21 cellular contexts compared by ENCODE assay signal in the genomic region with DNA sequence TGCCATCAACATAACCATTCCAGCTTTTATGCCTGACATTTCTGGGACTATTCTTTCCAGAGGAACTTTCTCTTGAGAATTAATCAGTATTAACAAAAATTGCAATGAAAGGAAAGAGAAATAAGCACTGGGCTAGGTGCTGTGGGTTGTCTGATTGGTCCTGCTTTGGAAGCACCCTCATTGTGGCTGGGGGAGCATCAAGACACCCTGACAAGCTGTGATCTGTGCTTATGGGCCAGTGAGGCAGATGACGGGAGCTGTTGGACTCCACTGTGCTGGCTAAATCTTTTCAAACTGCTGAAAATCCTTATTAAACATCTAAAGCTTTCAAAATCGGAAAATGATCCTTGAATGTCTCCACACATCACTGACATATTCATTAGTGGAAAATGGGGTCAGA. TPM values are rescaled to one million over a fixed set of nuclear protein-coding genes. Genes with fewer than 3 reads are reported as not detected.
DNase-seq lines count a peak whose midpoint lies in the region; ATAC-seq and TF ChIP-seq lines count a peak whose summit lies in the region.
"Had no signal": no experiment of that assay in that cellular context is flagged by ENCODE, and none has a peak within 500 bp of the region (broad histone marks: within the 10 kb centered on the region; RNA-seq: fewer than 3 reads in every experiment).

No MANE protein-coding gene starts in this region.

- no peaks in the 10 kb centered on the region for H3K9me3 ChIP-seq in Caco-2
- H3K9me3 ChIP-seq: SJSA1 had no signal

- intact Hi-C loops in natural killer cell (cut with micrococcal nuclease) (loop anchor here (2.0 to 10.0 kb wide), 5 partner anchors 41 to 261 kb away; no protein-coding TSS in a partner anchor), Caco-2 (cut with micrococcal nuclease; ENCODE audit: unreplicated experiment) (no loop called here)

- H3K36me3 ChIP-seq in Caco-2 (ENCODE audit: control insufficient read depth, insufficient read depth, low read length): no peaks in the 10 kb centered on the region
- H3K36me3 ChIP-seq: SJSA1, tibial nerve had no signal

- H3K4me1 Mint-ChIP-seq in activated CD8-positive, alpha-beta memory T cell treated with anti-CD3 and anti-CD28 coated beads, Interleukin-2, amount 10 ng/mL, durations not matched to agents 7 days and 5 days: peaks cover 85% of the 10 kb centered on the region
- peaks cover 85% of the 10 kb centered on the region for H3K4me1 Mint-ChIP-seq in activated CD4-positive, alpha-beta memory T cell treated with anti-CD3 and anti-CD28 coated beads, Interleukin-2, amount 10 ng/mL, durations not matched to agents 7 days and 5 days
- H3K4me1 Mint-ChIP-seq in natural killer cell (peaks cover 67 to 81% of the 10 kb centered on the region in 2 donors), Caco-2 (ENCODE audit: low read depth, unreplicated experiment) (peaks cover 6% of the 10 kb centered on the region)
- H3K4me1 Mint-ChIP-seq: endodermal cell had no signal

- no peaks in the 10 kb centered on the region for H3K27me3 ChIP-seq in Caco-2 (replicated peaks; ENCODE audit: control insufficient read depth, insufficient read depth, low read length)
- H3K27me3 ChIP-seq: SJSA1 had no signal

- H3K4me1 ChIP-seq in Caco-2: no peaks in the 10 kb centered on the region
- H3K4me1 ChIP-seq: SJSA1 had no signal

- TF ChIP-seq CTCF in natural killer cell (IDR thresholded peaks at IDR 0.05) (no peak), Caco-2 (IDR thresholded peaks at IDR 0.05; ENCODE audit: insufficient read depth in 1 of 2, low read depth in 1 of 2, low read length in 1 of 2, severe bottlenecking in 1 of 2, unreplicated experiment in 1 of 2) (no peak)

- H3K27me3 Mint-ChIP-seq in activated CD8-positive, alpha-beta memory T cell treated with anti-CD3 and anti-CD28 coated beads, Interleukin-2, amount 10 ng/mL, durations not matched to agents 7 days and 5 days: no peaks in the 10 kb centered on the region
- no peaks in the 10 kb centered on the region for H3K27me3 Mint-ChIP-seq in activated CD4-positive, alpha-beta memory T cell treated with anti-CD3 and anti-CD28 coated beads, Interleukin-2, amount 10 ng/mL, durations not matched to agents 7 days and 5 days
- H3K27me3 Mint-ChIP-seq in natural killer cell (ENCODE audit: low read depth in 2 of 2): peaks cover 47 to 59% of the 10 kb centered on the region in 2 donors
- H3K27me3 Mint-ChIP-seq in Caco-2 (ENCODE audit: insufficient read depth, unreplicated experiment): peaks cover 13% of the 10 kb centered on the region

- H3K9me3 Mint-ChIP-seq in activated CD8-positive, alpha-beta memory T cell treated with anti-CD3 and anti-CD28 coated beads, Interleukin-2, amount 10 ng/mL, durations not matched to agents 7 days and 5 days (ENCODE audit: low read depth): peaks cover 5% of the 10 kb centered on the region
- H3K9me3 Mint-ChIP-seq in activated CD4-positive, alpha-beta memory T cell treated with anti-CD3 and anti-CD28 coated beads, Interleukin-2, amount 10 ng/mL, durations not matched to agents 7 days and 5 days: peaks cover 8% of the 10 kb centered on the region
- no peaks in the 10 kb centered on the region for H3K9me3 Mint-ChIP-seq in natural killer cell
- H3K9me3 Mint-ChIP-seq in Caco-2 (ENCODE audit: unreplicated experiment): no peaks in the 10 kb centered on the region
- H3K9me3 Mint-ChIP-seq: endodermal cell had no signal

- no peak for ATAC-seq in activated CD8-positive, alpha-beta memory T cell treated with anti-CD3 and anti-CD28 coated beads, Interleukin-2, amount 10 ng/mL, durations not matched to agents 7 days and 5 days
- ATAC-seq in GM19463 (IDR thresholded peaks at IDR 0.05; ENCODE audit: unreplicated experiment) (peak; percentile 10), natural killer cell (peak in 1 of 3 donors; percentile 3), HG02571 (IDR thresholded peaks at IDR 0.05; ENCODE audit: unreplicated experiment) (no peak)
- ATAC-seq: right cardiac atrium had no signal

- BruUV-seq in Caco-2 (replicated peaks; lab: Mats Ljungman, UMichigan): no TSS peak

- peaks cover 82% of the 10 kb centered on the region for H3K36me3 Mint-ChIP-seq in activated CD8-positive, alpha-beta memory T cell treated with anti-CD3 and anti-CD28 coated beads, Interleukin-2, amount 10 ng/mL, durations not matched to agents 7 days and 5 days
- H3K36me3 Mint-ChIP-seq in activated CD4-positive, alpha-beta memory T cell treated with anti-CD3 and anti-CD28 coated beads, Interleukin-2, amount 10 ng/mL, durations not matched to agents 7 days and 5 days (ENCODE audit: low read depth): peaks cover 89% of the 10 kb centered on the region
- H3K36me3 Mint-ChIP-seq in natural killer cell (no peaks in the 10 kb centered on the region), Caco-2 (ENCODE audit: insufficient read depth, unreplicated experiment) (no peaks in the 10 kb centered on the region)

- peak overlapping the region; percentile 93 for H3K27ac Mint-ChIP-seq in activated CD8-positive, alpha-beta memory T cell treated with anti-CD3 and anti-CD28 coated beads, Interleukin-2, amount 10 ng/mL, durations not matched to agents 7 days and 5 days
- H3K27ac Mint-ChIP-seq in activated CD4-positive, alpha-beta memory T cell treated with anti-CD3 and anti-CD28 coated beads, Interleukin-2, amount 10 ng/mL, durations not matched to agents 7 days and 5 days: peak overlapping the region; percentile 85
- peak overlapping the region; percentile 68 to 76 for H3K27ac Mint-ChIP-seq in natural killer cell
- H3K27ac Mint-ChIP-seq in Caco-2 (ENCODE audit: unreplicated experiment): no peak overlapping the region
- H3K27ac Mint-ChIP-seq: endodermal cell had no signal

- POLR2A ChIA-PET in activated CD4-positive, alpha-beta memory T cell treated with anti-CD3 and anti-CD28 coated beads, Interleukin-2, amount 10 ng/mL, durations not matched to agents 7 days and 5 days (lab: Charles Lee): interaction anchor here (0.8 to 19.4 kb wide), 14 partner anchors 8 to 231 kb away, joined by 3 to 431 read pairs (median 7); partner anchors contain the start of gene UBASH3A
- POLR2A ChIA-PET in Caco-2 (lab: Charles Lee): no interaction called here

- no peak overlapping the region for H3K4me3 ChIP-seq in Caco-2 (ENCODE audit: low read depth, low read length)
- H3K4me3 ChIP-seq: lung, SJSA1, tibial nerve had no signal

- no peak for DNase-seq in activated CD8-positive, alpha-beta memory T cell treated with anti-CD3 and anti-CD28 coated beads, Interleukin-2, amount 10 ng/mL, durations not matched to agents 7 days and 5 days
- no peak for DNase-seq in activated CD8-positive, alpha-beta memory T cell treated with anti-CD3 and anti-CD28 coated beads for 24 hours
- DNase-seq in activated CD4-positive, alpha-beta memory T cell treated with anti-CD3 and anti-CD28 coated beads, Interleukin-2, amount 10 ng/mL, durations not matched to agents 7 days and 5 days: no peak
- no peak for DNase-seq in natural killer cell
- no peak for DNase-seq in hippocampal formation (lab: John Stamatoyannopoulos, UW)
- DNase-seq in Caco-2: no peak
- DNase-seq: aorta, EL, endodermal cell, HCEC 1CT, NCI-H1092, NCI-H2107, NCI-H526 treated with DMSO at 0.1 percent for 48 hours, right cardiac atrium had no signal

- CTCF ChIA-PET in activated CD8-positive, alpha-beta memory T cell treated with anti-CD3 and anti-CD28 coated beads, Interleukin-2, amount 10 ng/mL, durations not matched to agents 7 days and 5 days (lab: Charles Lee): interaction anchor here (1.2 to 8.0 kb wide), 7 partner anchors 9 to 42 kb away, joined by 3 to 41 read pairs (median 6); partner anchors contain the start of gene UBASH3A
- CTCF ChIA-PET in activated CD4-positive, alpha-beta memory T cell treated with anti-CD3 and anti-CD28 coated beads, Interleukin-2, amount 10 ng/mL, durations not matched to agents 7 days and 5 days (lab: Charles Lee): interaction anchor here (0.6 to 5.6 kb wide), 5 partner anchors 19 to 230 kb away, joined by 3 to 51 read pairs (median 5); partner anchors contain the start of gene UBASH3A
- CTCF ChIA-PET in Caco-2 (lab: Charles Lee): interaction anchor here (0.7 kb wide), 1 partner anchor 241 kb away, joined by 3 read pairs; no protein-coding TSS in a partner anchor

- H3K4me3 Mint-ChIP-seq in activated CD8-positive, alpha-beta memory T cell treated with anti-CD3 and anti-CD28 coated beads, Interleukin-2, amount 10 ng/mL, durations not matched to agents 7 days and 5 days: peak overlapping the region; percentile 52
- H3K4me3 Mint-ChIP-seq in activated CD4-positive, alpha-beta memory T cell treated with anti-CD3 and anti-CD28 coated beads, Interleukin-2, amount 10 ng/mL, durations not matched to agents 7 days and 5 days: peak overlapping the region; percentile 57
- H3K4me3 Mint-ChIP-seq in natural killer cell: peak overlapping the region; percentile 83
- no peak overlapping the region for H3K4me3 Mint-ChIP-seq in Caco-2 (ENCODE audit: unreplicated experiment)
- H3K4me3 Mint-ChIP-seq: endodermal cell had no signal

RNA-seq across cellular contexts. Expression of gene UBASH3A, which starts 20.0 kb away (rescaled TPM):
- 10 to 100 TPM; 75.3 to 89.5 TPM for total RNA-seq in activated CD8-positive, alpha-beta memory T cell treated with anti-CD3 and anti-CD28 coated beads, Interleukin-2, amount 10 ng/mL, durations not matched to agents 7 days and 5 days
- total RNA-seq in activated CD4-positive, alpha-beta memory T cell treated with anti-CD3 and anti-CD28 coated beads, Interleukin-2, amount 10 ng/mL, durations not matched to agents 7 days and 5 days: 10 to 100 TPM; 67.8 to 70.6 TPM
- total RNA-seq in natural killer cell: 1 to 10 TPM in 2 of 3 donors, under 1 TPM in 1; 0.66 to 5.0 (median 2.0) TPM
- total RNA-seq in Caco-2 (2022): not detected in 2 replicates
- total RNA-seq: chondrocyte, endodermal cell, osteocyte, SJSA1 had no signal

RNA-seq across cellular contexts. Expression of gene TMPRSS3, which starts 27.8 kb away (rescaled TPM):
- 10 to 100 TPM; 22.3 to 27.4 TPM for total RNA-seq in activated CD8-positive, alpha-beta memory T cell treated with anti-CD3 and anti-CD28 coated beads, Interleukin-2, amount 10 ng/mL, durations not matched to agents 7 days and 5 days
- total RNA-seq in activated CD4-positive, alpha-beta memory T cell treated with anti-CD3 and anti-CD28 coated beads, Interleukin-2, amount 10 ng/mL, durations not matched to agents 7 days and 5 days: 10 to 100 TPM; 24.6 to 24.8 TPM
- total RNA-seq in natural killer cell: under 1 TPM in 1 of 3 donors, not detected in 2; 0.25 TPM
- not detected in 2 replicates for total RNA-seq in Caco-2 (2022)
- total RNA-seq: chondrocyte, endodermal cell, osteocyte, right cardiac atrium, tibial nerve had no signal

RNA-seq across cellular contexts. Expression of gene TFF1, which starts 57.4 kb away (rescaled TPM):
- total RNA-seq in activated CD8-positive, alpha-beta memory T cell treated with anti-CD3 and anti-CD28 coated beads, Interleukin-2, amount 10 ng/mL, durations not matched to agents 7 days and 5 days: not detected
- not detected for total RNA-seq in activated CD4-positive, alpha-beta memory T cell treated with anti-CD3 and anti-CD28 coated beads, Interleukin-2, amount 10 ng/mL, durations not matched to agents 7 days and 5 days
- total RNA-seq in natural killer cell: not detected
- 9.8 and 26.3 TPM in 2 replicates for total RNA-seq in Caco-2 (2022)
- total RNA-seq: aorta, chondrocyte, osteocyte, right cardiac atrium, SJSA1, tibial nerve had no signal

Comparison
In these comparisons a context has a peak if more than half of its experiments do, and no peak if none do; other contexts are left out.
1. RNA of gene UBASH3A, which starts 20.0 kb away (total RNA-seq): 75.3 to 89.5 TPM in activated CD8-positive, alpha-beta memory T cell treated with anti-CD3 and anti-CD28 coated beads, Interleukin-2, amount 10 ng/mL, durations not matched to agents 7 days and 5 days and 67.8 to 70.6 TPM in activated CD4-positive, alpha-beta memory T cell treated with anti-CD3 and anti-CD28 coated beads, Interleukin-2, amount 10 ng/mL, durations not matched to agents 7 days and 5 days; 0.66 to 5.0 TPM in natural killer cell and not detected in Caco-2; every median in the first group is over 10 times any median in the second.
2. RNA of gene TMPRSS3, which starts 27.8 kb away (total RNA-seq): 22.3 to 27.4 TPM in activated CD8-positive, alpha-beta memory T cell treated with anti-CD3 and anti-CD28 coated beads, Interleukin-2, amount 10 ng/mL, durations not matched to agents 7 days and 5 days and 24.6 to 24.8 TPM in activated CD4-positive, alpha-beta memory T cell treated with anti-CD3 and anti-CD28 coated beads, Interleukin-2, amount 10 ng/mL, durations not matched to agents 7 days and 5 days; 0.25 TPM in natural killer cell and not detected in Caco-2; every median in the first group is over 10 times any median in the second.